39 cellular contexts compared by ENCODE assay signal in the genomic region with DNA sequence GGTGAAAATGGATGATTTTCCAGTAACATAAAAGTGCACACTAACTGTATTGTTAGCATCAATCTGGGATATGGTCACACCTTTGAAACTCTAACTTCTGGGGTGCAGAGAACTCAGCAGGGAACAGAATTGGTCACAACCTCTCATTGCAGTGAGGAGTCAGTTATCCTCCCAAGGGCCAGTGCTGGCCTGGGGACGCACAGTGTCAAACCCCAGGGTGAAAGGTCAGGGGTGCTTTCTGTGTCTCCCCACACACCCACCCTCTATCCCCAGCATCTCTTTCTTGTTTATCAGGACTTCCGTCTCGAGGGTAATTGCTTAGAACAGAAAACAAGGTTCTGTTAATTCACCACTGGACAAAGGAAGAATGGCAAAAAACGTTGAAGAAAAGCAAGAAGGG.
"Had no signal": no experiment of that assay in that cellular context is flagged by ENCODE, and none has a peak within 500 bp of the region (broad histone marks: within the 10 kb centered on the region; RNA-seq: fewer than 3 reads in every experiment).

No MANE protein-coding gene starts in this region.

- H3K9me3 Mint-ChIP-seq: activated naive CD4-positive, alpha-beta T cell treated with anti-CD3 and anti-CD28 coated beads for 36 hours; activated naive CD4-positive, alpha-beta T cell treated with anti-CD3 and anti-CD28 coated beads, Interleukin-2, amount 10 ng/mL, durations not matched to agents 7 days and 5 days; activated naive CD4-positive, alpha-beta T cell treated with anti-CD3 and anti-CD28 coated beads, Interleukin-2, amount 50 U/mL, for 24 hours; activated naive CD8-positive, alpha-beta T cell treated with anti-CD3 and anti-CD28 coated beads for 36 hours; activated naive CD8-positive, alpha-beta T cell treated with anti-CD3 and anti-CD28 coated beads, Interleukin-2, amount 10 ng/mL, durations not matched to agents 7 days and 5 days; activated T-helper 2 cell treated with anti-CD3 and anti-CD28 coated beads, Interferon-gamma antibody, Interleukin-2, Interleukin-4, amounts not matched to agents 10 μg/mL and 5 μg/mL and 100 μg/mL, durations not matched to agents 14 hours and 24 hours and 36 hours had no signal

- H3K4me1 Mint-ChIP-seq: activated naive CD4-positive, alpha-beta T cell treated with anti-CD3 and anti-CD28 coated beads, Interleukin-2, amount 10 ng/mL, durations not matched to agents 7 days and 5 days; activated naive CD4-positive, alpha-beta T cell treated with anti-CD3 and anti-CD28 coated beads, Interleukin-2, amount 50 U/mL, for 24 hours; activated naive CD8-positive, alpha-beta T cell treated with anti-CD3 and anti-CD28 coated beads for 36 hours; activated naive CD8-positive, alpha-beta T cell treated with anti-CD3 and anti-CD28 coated beads, Interleukin-2, amount 10 ng/mL, durations not matched to agents 7 days and 5 days; activated naive CD8-positive, alpha-beta T cell treated with anti-CD3 and anti-CD28 coated beads, Interleukin-2, amount 50 U/mL, for 24 hours; activated T-helper 17 cell treated with anti-CD3 and anti-CD28 coated beads, Interleukin-2, amount 50 U/mL, for 72 hours; central memory CD8-positive, alpha-beta T cell had no signal

- H3K27ac ChIP-seq: adrenal gland, ascending aorta, body of pancreas, brain microvascular endothelial cell, breast epithelium, cardiac muscle cell had no signal

- H3K4me1 ChIP-seq: adrenal gland, ascending aorta, body of pancreas, breast epithelium had no signal

- H3K27me3 Mint-ChIP-seq: activated naive CD4-positive, alpha-beta T cell treated with anti-CD3 and anti-CD28 coated beads, Interleukin-2, amount 10 ng/mL, durations not matched to agents 7 days and 5 days; activated naive CD8-positive, alpha-beta T cell treated with anti-CD3 and anti-CD28 coated beads, Interleukin-2, amount 10 ng/mL, durations not matched to agents 7 days and 5 days; activated naive CD8-positive, alpha-beta T cell treated with anti-CD3 and anti-CD28 coated beads, Interleukin-2, amount 50 U/mL, for 24 hours; activated T-cell treated with anti-CD3 and anti-CD28 coated beads, Interleukin-2, amount 50 U/mL, for 24 hours; activated T-helper 17 cell treated with anti-CD3 and anti-CD28 coated beads, Interleukin-2, amount 50 U/mL, for 72 hours; brain; central memory CD8-positive, alpha-beta T cell had no signal

- H3K9me3 ChIP-seq: adrenal gland, ascending aorta, body of pancreas, breast epithelium had no signal

- ATAC-seq: activated naive CD4-positive, alpha-beta T cell treated with anti-CD3 and anti-CD28 coated beads, Interleukin-2, amount 50 U/mL, for 72 hours; activated naive CD8-positive, alpha-beta T cell treated with anti-CD3 and anti-CD28 coated beads, Interleukin-2, amount 50 U/mL, for 24 hours; activated T-cell treated with anti-CD3 and anti-CD28 coated beads, Interleukin-2, amount 50 U/mL, for 4 hours; activated T-cell treated with anti-CD3 and anti-CD28 coated beads, Interleukin-2, amount 50 U/mL, for 72 hours; activated T-helper 17 cell treated with anti-CD3 and anti-CD28 coated beads, Interleukin-2, amount 50 U/mL, for 72 hours; body of pancreas had no signal

- H3K27ac Mint-ChIP-seq: activated naive CD4-positive, alpha-beta T cell treated with anti-CD3 and anti-CD28 coated beads for 36 hours; activated naive CD4-positive, alpha-beta T cell treated with anti-CD3 and anti-CD28 coated beads, Interleukin-2, amount 10 ng/mL, durations not matched to agents 7 days and 5 days; activated naive CD4-positive, alpha-beta T cell treated with anti-CD3 and anti-CD28 coated beads, Interleukin-2, amount 50 U/mL, for 24 hours; activated naive CD4-positive, alpha-beta T cell treated with anti-CD3 and anti-CD28 coated beads, Interleukin-2, amount 50 U/mL, for 72 hours; activated naive CD8-positive, alpha-beta T cell; activated naive CD8-positive, alpha-beta T cell treated with anti-CD3 and anti-CD28 coated beads for 36 hours; activated naive CD8-positive, alpha-beta T cell treated with anti-CD3 and anti-CD28 coated beads, Interleukin-2, amount 10 ng/mL, durations not matched to agents 7 days and 5 days; activated naive CD8-positive, alpha-beta T cell treated with anti-CD3 and anti-CD28 coated beads, Interleukin-2, amount 50 U/mL, for 24 hours; activated T-cell treated with anti-CD3 and anti-CD28 coated beads, Interleukin-2, amount 50 U/mL, for 24 hours; activated T-cell treated with anti-CD3 and anti-CD28 coated beads, Interleukin-2, amount 50 U/mL, for 72 hours; activated T-helper 1 cell treated with anti-CD3 and anti-CD28 coated beads, Interleukin-12 subunit alpha, Interleukin-12 subunit beta, Interleukin-2, Interleukin-4 antibody, amounts not matched to agents 30 ng/mL and 10 ng/mL and 1 ng/mL, durations not matched to agents 14 hours and 24 hours and 36 hours; activated T-helper 17 cell treated with anti-CD3 and anti-CD28 coated beads, Interleukin-2, amount 50 U/mL, for 72 hours; activated T-helper 2 cell treated with anti-CD3 and anti-CD28 coated beads, Interferon-gamma antibody, Interleukin-2, Interleukin-4, amounts not matched to agents 10 μg/mL and 5 μg/mL and 100 μg/mL, durations not matched to agents 14 hours and 24 hours and 36 hours; brain had no signal

- H3K36me3 Mint-ChIP-seq: activated naive CD4-positive, alpha-beta T cell treated with anti-CD3 and anti-CD28 coated beads, Interleukin-2, amount 10 ng/mL, durations not matched to agents 7 days and 5 days; activated naive CD4-positive, alpha-beta T cell treated with anti-CD3 and anti-CD28 coated beads, Interleukin-2, amount 50 U/mL, for 24 hours; activated naive CD4-positive, alpha-beta T cell treated with anti-CD3 and anti-CD28 coated beads, Interleukin-2, amount 50 U/mL, for 72 hours; activated naive CD8-positive, alpha-beta T cell; activated naive CD8-positive, alpha-beta T cell treated with anti-CD3 and anti-CD28 coated beads for 36 hours; activated naive CD8-positive, alpha-beta T cell treated with anti-CD3 and anti-CD28 coated beads, Interleukin-2, amount 10 ng/mL, durations not matched to agents 7 days and 5 days; brain had no signal

- FAIRE-seq: astrocyte, bronchial epithelial cell had no signal

- H3K4me3 ChIP-seq: adrenal gland, ascending aorta, body of pancreas, breast epithelium, cardiac muscle cell had no signal

- DNase-seq: activated effector memory CD4-positive, alpha-beta T cell treated with anti-CD3 and anti-CD28 coated beads, Interleukin-2, amount 50 U/mL, for 16 hours; activated effector memory CD4-positive, alpha-beta T cell treated with Interleukin-2 at 50 U/mL for 16 hours; activated gamma-delta T cell; activated gamma-delta T cell treated with Interleukin-2 at 50 U/mL for 16 hours; activated naive CD4-positive, alpha-beta T cell; activated naive CD4-positive, alpha-beta T cell treated with anti-CD3 and anti-CD28 coated beads for 36 hours; activated naive CD4-positive, alpha-beta T cell treated with anti-CD3 and anti-CD28 coated beads, Interleukin-2, amount 10 ng/mL, durations not matched to agents 7 days and 5 days; activated naive CD4-positive, alpha-beta T cell treated with anti-CD3 and anti-CD28 coated beads, Interleukin-2, amount 50 U/mL, for 16 hours; activated naive CD4-positive, alpha-beta T cell treated with Interleukin-2 at 50 U/mL for 16 hours; activated naive CD8-positive, alpha-beta T cell treated with anti-CD3 and anti-CD28 coated beads for 36 hours; activated naive CD8-positive, alpha-beta T cell treated with anti-CD3 and anti-CD28 coated beads, Interleukin-2, amount 10 ng/mL, durations not matched to agents 7 days and 5 days; activated naive CD8-positive, alpha-beta T cell treated with anti-CD3 and anti-CD28 coated beads, Interleukin-2, amount 50 U/mL, for 24 hours; activated T-cell treated with anti-CD3 and anti-CD28 coated beads, Interleukin-2, amount 50 U/mL, for 24 hours; activated T-cell treated with anti-CD3 and anti-CD28 coated beads, Interleukin-2, amount 50 U/mL, for 4 hours; activated T-cell treated with anti-CD3 and anti-CD28 coated beads, Interleukin-2, amount 50 U/mL, for 48 hours; activated T-cell treated with anti-CD3 and anti-CD28 coated beads, Interleukin-2, amount 50 U/mL, for 72 hours; adrenal gland; amniotic stem cell; amygdala; anterior cingulate cortex; aorta; body of pancreas; brain microvascular endothelial cell; caudate nucleus; central memory CD4-positive, alpha-beta T cell; cerebellar nuclear complex had no signal

- H3K36me3 ChIP-seq: adrenal gland, ascending aorta, brain microvascular endothelial cell, breast epithelium, cardiac muscle cell had no signal

- H3K4me3 Mint-ChIP-seq: activated naive CD4-positive, alpha-beta T cell treated with anti-CD3 and anti-CD28 coated beads for 36 hours; activated naive CD4-positive, alpha-beta T cell treated with anti-CD3 and anti-CD28 coated beads, Interleukin-2, amount 10 ng/mL, durations not matched to agents 7 days and 5 days; activated naive CD4-positive, alpha-beta T cell treated with anti-CD3 and anti-CD28 coated beads, Interleukin-2, amount 50 U/mL, for 24 hours; activated naive CD8-positive, alpha-beta T cell; activated naive CD8-positive, alpha-beta T cell treated with anti-CD3 and anti-CD28 coated beads for 36 hours; activated naive CD8-positive, alpha-beta T cell treated with anti-CD3 and anti-CD28 coated beads, Interleukin-2, amount 10 ng/mL, durations not matched to agents 7 days and 5 days; activated naive CD8-positive, alpha-beta T cell treated with anti-CD3 and anti-CD28 coated beads, Interleukin-2, amount 50 U/mL, for 24 hours; activated T-cell treated with anti-CD3 and anti-CD28 coated beads, Interleukin-2, amount 50 U/mL, for 24 hours; activated T-cell treated with anti-CD3 and anti-CD28 coated beads, Interleukin-2, amount 50 U/mL, for 4 hours; activated T-cell treated with anti-CD3 and anti-CD28 coated beads, Interleukin-2, amount 50 U/mL, for 72 hours; activated T-helper 1 cell treated with anti-CD3 and anti-CD28 coated beads, Interleukin-12 subunit alpha, Interleukin-12 subunit beta, Interleukin-2, Interleukin-4 antibody, amounts not matched to agents 30 ng/mL and 10 ng/mL and 1 ng/mL, durations not matched to agents 14 hours and 24 hours and 36 hours; activated T-helper 17 cell treated with anti-CD3 and anti-CD28 coated beads, Interleukin-2, amount 50 U/mL, for 72 hours; brain; central memory CD8-positive, alpha-beta T cell had no signal

- H3K27me3 ChIP-seq: adrenal gland, ascending aorta, body of pancreas, brain microvascular endothelial cell, breast epithelium had no signal
